Comparison of ENCODE assay signal across 26 cellular contexts in the genomic region with DNA sequence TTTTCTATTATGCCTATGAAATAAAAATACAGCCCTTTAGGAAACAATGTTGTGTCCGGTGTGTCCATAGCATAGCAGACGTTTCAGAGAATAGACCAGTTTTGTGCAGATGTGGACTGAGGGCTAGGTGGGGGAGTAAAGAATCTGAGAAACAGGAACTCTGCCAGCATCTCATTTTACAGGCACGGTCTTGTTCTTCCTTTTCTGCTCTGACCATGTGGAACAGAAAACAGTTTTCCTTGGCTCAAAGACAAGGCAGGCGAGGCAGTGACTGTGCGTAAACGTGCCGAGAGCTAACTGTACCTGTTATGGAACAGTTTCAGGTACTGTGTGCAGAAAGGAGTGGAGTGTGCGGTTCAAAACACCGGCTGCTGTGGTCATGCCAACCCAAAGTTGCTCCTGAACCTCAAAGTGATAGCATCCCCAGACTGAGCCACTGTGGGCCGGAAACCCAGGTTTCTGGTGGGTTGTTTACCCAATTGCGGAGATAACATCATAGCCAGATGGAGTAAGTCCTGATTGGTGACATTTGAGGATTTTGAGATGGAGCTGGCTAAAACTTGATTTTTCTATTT. TPM values are rescaled to one million over a fixed set of nuclear protein-coding genes. Genes with fewer than 3 reads are reported as not detected.
DNase-seq lines count a peak whose midpoint lies in the region; ATAC-seq, FAIRE-seq and TF ChIP-seq lines count a peak whose summit lies in the region.
"Had no signal": no experiment of that assay in that cellular context is flagged by ENCODE, and none has a peak within 500 bp of the region (broad histone marks: within the 10 kb centered on the region; RNA-seq: fewer than 3 reads in every experiment).

No MANE protein-coding gene starts in this region.

- peaks cover 21% of the 10 kb centered on the region for H3K9me3 Mint-ChIP-seq in mesothelial cell of epicardium
- no peaks in the 10 kb centered on the region for H3K9me3 Mint-ChIP-seq in T-cell
- H3K9me3 Mint-ChIP-seq: activated naive CD8-positive, alpha-beta T cell treated with anti-CD3 and anti-CD28 coated beads, Interleukin-2, amount 10 ng/mL, durations not matched to agents 7 days and 5 days; IgD-negative memory B cell had no signal

- no peak overlapping the region for H3K27ac ChIP-seq in gastroesophageal sphincter
- H3K27ac ChIP-seq: cardiac muscle cell, psoas muscle, upper lobe of right lung had no signal

- H3K4me1 ChIP-seq in gastroesophageal sphincter, result no peaks in the 10 kb centered on the region
- H3K4me1 ChIP-seq: psoas muscle, upper lobe of right lung had no signal

- H3K36me3 Mint-ChIP-seq in mesothelial cell of epicardium, result no peaks in the 10 kb centered on the region
- H3K36me3 Mint-ChIP-seq in T-cell, result no peaks in the 10 kb centered on the region
- H3K36me3 Mint-ChIP-seq: activated naive CD8-positive, alpha-beta T cell treated with anti-CD3 and anti-CD28 coated beads, Interleukin-2, amount 10 ng/mL, durations not matched to agents 7 days and 5 days; IgD-negative memory B cell had no signal

- H3K4me3 Mint-ChIP-seq in mesothelial cell of epicardium (no peak overlapping the region), T-cell (no peak overlapping the region)
- H3K4me3 Mint-ChIP-seq: activated naive CD8-positive, alpha-beta T cell treated with anti-CD3 and anti-CD28 coated beads, Interleukin-2, amount 10 ng/mL, durations not matched to agents 7 days and 5 days; IgD-negative memory B cell; neural crest cell had no signal

- H3K27ac Mint-ChIP-seq in mesothelial cell of epicardium (peak overlapping the region; percentile 54), T-cell (no peak overlapping the region)
- H3K27ac Mint-ChIP-seq: activated naive CD8-positive, alpha-beta T cell treated with anti-CD3 and anti-CD28 coated beads, Interleukin-2, amount 10 ng/mL, durations not matched to agents 7 days and 5 days; IgD-negative memory B cell had no signal

- H3K27me3 Mint-ChIP-seq in mesothelial cell of epicardium (ENCODE audit: low read depth) (peaks cover 5% of the 10 kb centered on the region), T-cell (peaks cover 10 to 39% of the 10 kb centered on the region in 2 donors)

- TF ChIP-seq POLR2A in gastroesophageal sphincter (IDR thresholded peaks at IDR 0.05), result no peak

- H3K36me3 ChIP-seq in bronchial epithelial cell (ENCODE audit: control insufficient read depth, insufficient read depth, low read length) (no peaks in the 10 kb centered on the region), gastroesophageal sphincter (no peaks in the 10 kb centered on the region)
- H3K36me3 ChIP-seq: cardiac muscle cell, upper lobe of right lung had no signal

- ATAC-seq in gastroesophageal sphincter, result no peak
- ATAC-seq in T-cell (replicated peaks in 1 of 4), result no peak
- ATAC-seq: mucosa of descending colon, psoas muscle, upper lobe of right lung had no signal

- peak; percentile 76 for FAIRE-seq in bronchial epithelial cell (lab: Jason Lieb, UNC)

- CTCF ChIA-PET in T-cell (lab: Charles Lee), result no interaction called here

- H3K4me3 ChIP-seq in bronchial epithelial cell (ENCODE audit: low read depth, low read length) (no peak overlapping the region), gastroesophageal sphincter (no peak overlapping the region)
- H3K4me3 ChIP-seq: cardiac muscle cell, mucosa of descending colon, psoas muscle, smooth muscle cell, upper lobe of right lung had no signal

- DNase-seq in Daoy (ENCODE audit: low read depth), result peak; percentile 4
- DNase-seq in NCI-H2171 (lab: John Stamatoyannopoulos, UW), result peak; percentile 3
- DNase-seq in bronchial epithelial cell (ENCODE audit: low read depth), result peak; percentile 64
- no peak for DNase-seq in mesothelial cell of epicardium (ENCODE audit: low spot score in 2 of 2, unreplicated experiment in 2 of 2)
- DNase-seq in activated naive CD4-positive, alpha-beta T cell treated with Interleukin-2 at 50 U/mL for 16 hours, result no peak
- DNase-seq in T-cell, result no peak
- DNase-seq in COR-L47 (lab: John Stamatoyannopoulos, UW), result no peak
- DNase-seq: activated CD4-positive, alpha-beta T cell treated with anti-CD3 and anti-CD28 coated beads for 4 hours; activated naive CD8-positive, alpha-beta T cell treated with anti-CD3 and anti-CD28 coated beads, Interleukin-2, amount 10 ng/mL, durations not matched to agents 7 days and 5 days; erythroblast; H7; mucosa of descending colon; NCI-H2081 treated with DMSO at 0.1 percent for 48 hours; NCI-H526; SHP77; SW 1271; upper lobe of right lung had no signal

- WGBS in gastroesophageal sphincter (ENCODE audit: low coverage in 1 of 2), 2 donors, result 40 to 69% methylated on average over 5 to 8 of the region's 11 CpGs

- POLR2A ChIA-PET in T-cell (lab: Charles Lee), result no interaction called here

- H3K27me3 ChIP-seq in bronchial epithelial cell (ENCODE audit: control insufficient read depth, insufficient read depth, low read length), result no peaks in the 10 kb centered on the region
- peaks cover 3% of the 10 kb centered on the region for H3K27me3 ChIP-seq in gastroesophageal sphincter
- H3K27me3 ChIP-seq: cardiac muscle cell, upper lobe of right lung had no signal

- no peaks in the 10 kb centered on the region for H3K9me3 ChIP-seq in gastroesophageal sphincter
- H3K9me3 ChIP-seq: mucosa of descending colon, psoas muscle, upper lobe of right lung had no signal

- TF ChIP-seq CTCF in bronchial epithelial cell (IDR thresholded peaks at IDR 0.05; ENCODE audit: insufficient read depth, low read length, severe bottlenecking) (no peak), mesothelial cell of epicardium (IDR thresholded peaks at IDR 0.05; ENCODE audit: unreplicated experiment) (no peak), gastroesophageal sphincter (IDR thresholded peaks at IDR 0.05) (no peak)

- H3K4me1 Mint-ChIP-seq in mesothelial cell of epicardium, result peaks cover 18% of the 10 kb centered on the region
- H3K4me1 Mint-ChIP-seq in T-cell, result no peaks in the 10 kb centered on the region
- H3K4me1 Mint-ChIP-seq: activated naive CD8-positive, alpha-beta T cell treated with anti-CD3 and anti-CD28 coated beads, Interleukin-2, amount 10 ng/mL, durations not matched to agents 7 days and 5 days; IgD-negative memory B cell had no signal

- no peak for TF ChIP-seq EP300 in gastroesophageal sphincter (IDR thresholded peaks at IDR 0.05)

RNA-seq across cellular contexts. Expression of gene CNGA2, which starts 20.2 kb away (rescaled TPM):
- not detected in 2 replicates for total RNA-seq in Daoy (2014; rRNA removed; shearing (Covaris generic))
- not detected in 2 replicates for total RNA-seq in bronchial epithelial cell
- not detected in 3 replicates for total RNA-seq in mesothelial cell of epicardium
- total RNA-seq in gastroesophageal sphincter, result not detected
- total RNA-seq in T-cell, result not detected
- total RNA-seq: activated naive CD8-positive, alpha-beta T cell treated with anti-CD3 and anti-CD28 coated beads, Interleukin-2, amount 10 ng/mL, durations not matched to agents 7 days and 5 days; cardiac muscle cell; dermis microvascular lymphatic vessel endothelial cell; glomerular endothelial cell; H7; left lobe of liver; mucosa of descending colon; neural crest cell; psoas muscle; smooth muscle cell; upper lobe of right lung had no signal

RNA-seq across cellular contexts. Expression of gene FATE1, which starts 38.9 kb away (rescaled TPM):
- total RNA-seq in Daoy (2014; rRNA removed; shearing (Covaris generic)), result not detected in 2 replicates
- not detected in 2 replicates for total RNA-seq in bronchial epithelial cell
- not detected in 3 replicates for total RNA-seq in mesothelial cell of epicardium
- under 1 TPM in 1 of 4 donors, not detected in 3; 0.42 TPM for total RNA-seq in gastroesophageal sphincter
- not detected for total RNA-seq in T-cell
- total RNA-seq: activated naive CD8-positive, alpha-beta T cell treated with anti-CD3 and anti-CD28 coated beads, Interleukin-2, amount 10 ng/mL, durations not matched to agents 7 days and 5 days; dermis microvascular lymphatic vessel endothelial cell; H7; left lobe of liver; mucosa of descending colon; neural crest cell; smooth muscle cell; upper lobe of right lung had no signal

RNA-seq across cellular contexts. Expression of gene PRRG3, which starts 59.5 kb away (rescaled TPM):
- 0.11 TPM in 1 of 2 replicates, not detected in the other for total RNA-seq in Daoy (2014; rRNA removed; shearing (Covaris generic))
- total RNA-seq in bronchial epithelial cell (not detected in 2 replicates), mesothelial cell of epicardium (1.9 to 2.5 TPM (median 2.3 TPM) in 3 replicates), gastroesophageal sphincter (1 to 10 TPM in 1 of 4 donors, under 1 TPM in 3; 0.47 to 1.3 (median 0.71) TPM), T-cell (not detected)
- total RNA-seq: activated naive CD8-positive, alpha-beta T cell treated with anti-CD3 and anti-CD28 coated beads, Interleukin-2, amount 10 ng/mL, durations not matched to agents 7 days and 5 days; dermis microvascular lymphatic vessel endothelial cell had no signal

Comparison
In these comparisons a context has a peak if more than half of its experiments do, and no peak if none do; other contexts are left out.
1. DNase-seq: peak in Daoy (single experiment), NCI-H2171 (single experiment) and bronchial epithelial cell (single experiment); none in mesothelial cell of epicardium (0 of 2), activated naive CD4-positive, alpha-beta T cell treated with Interleukin-2 at 50 U/mL for 16 hours (single experiment), T-cell (0 of 34) and COR-L47 (single experiment).